27 cellular contexts compared by ENCODE assay signal in the genomic region with DNA sequence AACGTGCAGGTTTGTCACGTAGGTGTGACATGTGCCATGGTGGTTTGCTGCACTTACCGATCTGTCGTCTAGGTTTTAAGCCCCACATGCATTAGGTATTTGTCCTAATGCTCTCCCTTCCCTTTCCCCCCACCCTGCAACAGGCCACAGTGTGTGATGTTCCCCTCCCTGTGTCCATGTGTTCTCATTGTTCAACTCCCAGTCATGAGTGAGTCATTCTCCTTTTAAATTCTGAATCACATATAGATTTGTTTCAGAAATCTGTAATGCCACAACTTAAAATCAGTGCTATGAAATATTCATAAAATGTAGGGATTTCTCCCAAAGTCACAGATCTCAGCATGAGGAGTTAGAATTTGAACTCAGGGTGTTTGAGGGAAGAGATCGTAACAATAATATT.
DNase-seq lines count a peak whose midpoint lies in the region; ATAC-seq, FAIRE-seq and TF ChIP-seq lines count a peak whose summit lies in the region.
"Had no signal": no experiment of that assay in that cellular context is flagged by ENCODE, and none has a peak within 500 bp of the region (broad histone marks: within the 10 kb centered on the region; RNA-seq: fewer than 3 reads in every experiment).

No MANE protein-coding gene starts in this region.

- FAIRE-seq in endothelial cell of umbilical vein (lab: Jason Lieb, UNC): no peak
- FAIRE-seq: GM12891 had no signal

- no TSS peak for BruUV-seq in endothelial cell of umbilical vein (replicated peaks; lab: Mats Ljungman, UMichigan)

- TF ChIP-seq CTCF in endothelial cell of umbilical vein (IDR thresholded peaks at IDR 0.05; ENCODE audit: extremely low read depth in 1 of 2, insufficient read depth in 1 of 2, low read depth in 1 of 2, low read length in 2 of 2): no peak

- no peaks in the 10 kb centered on the region for H3K79me2 ChIP-seq in GM23248 (ENCODE audit: insufficient read depth)
- H3K79me2 ChIP-seq in endothelial cell of umbilical vein (ENCODE audit: control insufficient read depth, insufficient read depth, low read length): no peaks in the 10 kb centered on the region

- H3K27me3 Mint-ChIP-seq in activated CD8-positive, alpha-beta memory T cell treated with anti-CD3 and anti-CD28 coated beads, Interleukin-2, amount 10 ng/mL, durations not matched to agents 7 days and 5 days: no peaks in the 10 kb centered on the region
- H3K27me3 Mint-ChIP-seq: activated T-helper 17 cell treated with anti-CD3 and anti-CD28 coated beads, Interleukin-2, amount 50 U/mL, for 72 hours; progenitor cell of endocrine pancreas had no signal

- H3K4me1 ChIP-seq in GM23248 (ENCODE audit: insufficient read depth) (peaks cover 7% of the 10 kb centered on the region; the same call in 1 of the 2 replicates), endothelial cell of umbilical vein (ENCODE audit: control insufficient read depth, extremely low read depth, insufficient read depth, low read length) (no peaks in the 10 kb centered on the region)
- H3K4me1 ChIP-seq: HAP-1, upper lobe of left lung had no signal

- H4K20me1 ChIP-seq in GM23248 (ENCODE audit: insufficient read depth) (no peaks in the 10 kb centered on the region), endothelial cell of umbilical vein (replicated peaks; ENCODE audit: control insufficient read depth, extremely low read depth, insufficient read depth, low read length) (no peaks in the 10 kb centered on the region)

- H3K27ac Mint-ChIP-seq in activated CD8-positive, alpha-beta memory T cell treated with anti-CD3 and anti-CD28 coated beads, Interleukin-2, amount 10 ng/mL, durations not matched to agents 7 days and 5 days: no peak overlapping the region
- H3K27ac Mint-ChIP-seq: activated naive CD4-positive, alpha-beta T cell treated with anti-CD3 and anti-CD28 coated beads, Interleukin-2, amount 50 U/mL, for 72 hours; activated T-helper 17 cell treated with anti-CD3 and anti-CD28 coated beads, Interleukin-2, amount 50 U/mL, for 72 hours; progenitor cell of endocrine pancreas had no signal

- no peaks in the 10 kb centered on the region for H3K4me1 Mint-ChIP-seq in activated CD8-positive, alpha-beta memory T cell treated with anti-CD3 and anti-CD28 coated beads, Interleukin-2, amount 10 ng/mL, durations not matched to agents 7 days and 5 days
- H3K4me1 Mint-ChIP-seq: activated T-helper 17 cell treated with anti-CD3 and anti-CD28 coated beads, Interleukin-2, amount 50 U/mL, for 72 hours had no signal

- H3K9me3 ChIP-seq in GM23248 (ENCODE audit: low read depth) (no peaks in the 10 kb centered on the region), endothelial cell of umbilical vein (replicated peaks; ENCODE audit: control insufficient read depth, insufficient read depth, low read length) (no peaks in the 10 kb centered on the region)
- H3K9me3 ChIP-seq: HAP-1, upper lobe of left lung had no signal

- H2AFZ ChIP-seq in GM23248 (no peak overlapping the region), endothelial cell of umbilical vein (ENCODE audit: low read depth, low read length) (no peak overlapping the region)

- CTCF ChIA-PET in endothelial cell of umbilical vein (lab: Charles Lee): interaction anchor here (1.5 to 1.6 kb wide), 2 partner anchors 10 to 11 kb away, joined by 4 to 13 read pairs; no protein-coding TSS in a partner anchor
- CTCF ChIA-PET in activated CD8-positive, alpha-beta memory T cell treated with anti-CD3 and anti-CD28 coated beads, Interleukin-2, amount 10 ng/mL, durations not matched to agents 7 days and 5 days (lab: Charles Lee): no interaction called here

- TF ChIP-seq POLR2A in endothelial cell of umbilical vein (IDR thresholded peaks at IDR 0.05; ENCODE audit: low read depth, low read length): no peak

- H3K36me3 Mint-ChIP-seq in activated CD8-positive, alpha-beta memory T cell treated with anti-CD3 and anti-CD28 coated beads, Interleukin-2, amount 10 ng/mL, durations not matched to agents 7 days and 5 days: no peaks in the 10 kb centered on the region

- WGBS in GM23248 (ENCODE audit: low coverage in 1 of 2, low lambda C conversion rate in 2 of 2, missing lambda C conversion rate in 2 of 2), 2 experiments: 81 to 84% methylated on average over 5 of the region's 5 CpGs

- H3K4me2 ChIP-seq in GM23248 (ENCODE audit: unreplicated experiment) (peak overlapping the region; percentile 25), endothelial cell of umbilical vein (ENCODE audit: insufficient read depth, low read length) (no peak overlapping the region)

- POLR2A ChIA-PET in endothelial cell of umbilical vein (lab: Charles Lee): no interaction called here

- H3K4me3 Mint-ChIP-seq in activated CD8-positive, alpha-beta memory T cell treated with anti-CD3 and anti-CD28 coated beads, Interleukin-2, amount 10 ng/mL, durations not matched to agents 7 days and 5 days: no peak overlapping the region
- H3K4me3 Mint-ChIP-seq: activated T-helper 17 cell treated with anti-CD3 and anti-CD28 coated beads, Interleukin-2, amount 50 U/mL, for 72 hours had no signal

- H3K9ac ChIP-seq in GM23248 (no peak overlapping the region), endothelial cell of umbilical vein (replicated peaks; ENCODE audit: extremely low read depth, insufficient read depth, low read length) (no peak overlapping the region)

- no peaks in the 10 kb centered on the region for H3K9me2 ChIP-seq in GM23248 (ENCODE audit: insufficient read depth)

- no peak for ATAC-seq in activated CD8-positive, alpha-beta memory T cell treated with anti-CD3 and anti-CD28 coated beads, Interleukin-2, amount 10 ng/mL, durations not matched to agents 7 days and 5 days
- ATAC-seq: activated naive CD4-positive, alpha-beta T cell treated with anti-CD3 and anti-CD28 coated beads, Interleukin-2, amount 50 U/mL, for 72 hours; activated T-helper 17 cell treated with anti-CD3 and anti-CD28 coated beads, Interleukin-2, amount 50 U/mL, for 72 hours; Right ventricle myocardium inferior had no signal

- DNase-seq in GM23248: peak; percentile 60
- DNase-seq in RKO (ENCODE audit: low spot score): peak; percentile 20
- DNase-seq in endothelial cell of umbilical vein (ENCODE audit: low read depth, low spot score): no peak
- DNase-seq in non-pigmented ciliary epithelial cell (ENCODE audit: low read depth): peak; percentile 3
- no peak for DNase-seq in effector CD8-positive, alpha-beta T cell (lab: John Stamatoyannopoulos, UW)
- DNase-seq in activated CD8-positive, alpha-beta memory T cell treated with anti-CD3 and anti-CD28 coated beads, Interleukin-2, amount 10 ng/mL, durations not matched to agents 7 days and 5 days: no peak
- no peak for DNase-seq in germinal center (ENCODE audit: low spot score)
- DNase-seq in GM19240 (ENCODE audit: insufficient read length, low spot score): no peak
- DNase-seq: activated CD4-positive, alpha-beta T cell treated with anti-CD3 and anti-CD28 coated beads, Interleukin-2, amount 50 U/mL, for 48 hours; activated CD4-positive, CD25-positive, alpha-beta regulatory T cell; activated CD8-positive, alpha-beta memory T cell treated with anti-CD3 and anti-CD28 coated beads, Interleukin-2, amount 50 U/mL, for 48 hours; aorta; C1 segment of cervical spinal cord; DND-41; kidney glomerular epithelial cell; NCI-H1105; NCI-H2029; NCI-H345; NCI-H82; SW 1271; upper lobe of left lung had no signal

- in situ Hi-C loops in GM23248 (cut with MboI): no loop called here

- H3K9me3 Mint-ChIP-seq in activated CD8-positive, alpha-beta memory T cell treated with anti-CD3 and anti-CD28 coated beads, Interleukin-2, amount 10 ng/mL, durations not matched to agents 7 days and 5 days (ENCODE audit: low read depth): peaks cover 6% of the 10 kb centered on the region

- no peaks in the 10 kb centered on the region for H3K27me3 ChIP-seq in GM23248 (replicated peaks; ENCODE audit: insufficient read depth)
- no peaks in the 10 kb centered on the region for H3K27me3 ChIP-seq in endothelial cell of umbilical vein (ENCODE audit: control insufficient read depth in 2 of 2, insufficient read depth in 2 of 2, low read length in 2 of 2)
- H3K27me3 ChIP-seq: upper lobe of left lung had no signal

- no peaks in the 10 kb centered on the region for H3F3A ChIP-seq in GM23248 (ENCODE audit: insufficient read depth)

- intact Hi-C loops in endothelial cell of umbilical vein (cut with micrococcal nuclease): no loop called here

- dilution Hi-C loops in endothelial cell of umbilical vein (cut with MboI; ENCODE audit: extremely low pct_ligation_motif_present, low sequenced_read_pairs): no loop called here

- no peaks in the 10 kb centered on the region for H3K9me1 ChIP-seq in endothelial cell of umbilical vein (replicated peaks; ENCODE audit: control insufficient read depth, extremely low read depth, insufficient read depth, low read length)

- H3K36me3 ChIP-seq in GM23248 (ENCODE audit: low read depth): no peaks in the 10 kb centered on the region
- H3K36me3 ChIP-seq in endothelial cell of umbilical vein (ENCODE audit: control insufficient read depth in 2 of 2, extremely low read depth in 1 of 2, insufficient read depth in 2 of 2, low read length in 2 of 2): no peaks in the 10 kb centered on the region
- H3K36me3 ChIP-seq: HAP-1, upper lobe of left lung had no signal

- H3K27ac ChIP-seq in GM23248 (no peak overlapping the region), endothelial cell of umbilical vein (ENCODE audit: insufficient read depth, low read depth, low read length) (no peak overlapping the region)
- H3K27ac ChIP-seq: upper lobe of left lung had no signal

- no peak overlapping the region for H3K4me3 ChIP-seq in GM23248
- no peak overlapping the region for H3K4me3 ChIP-seq in endothelial cell of umbilical vein (replicated peaks in 1 of 3; ENCODE audit: insufficient read depth in 1 of 3, low read depth in 1 of 3, low read length in 3 of 3)
- H3K4me3 ChIP-seq: HAP-1, upper lobe of left lung had no signal

TF ChIP-seq in endothelial cell of umbilical vein, 7 proteins besides CTCF, POLR2A, EP300 and RAD21:
- TF ChIP-seq FOS (IDR thresholded peaks at IDR 0.05; ENCODE audit: borderline replicate concordance, insufficient read depth, low read length): peak; percentile 20
- TF ChIP-seq JUN (IDR thresholded peaks at IDR 0.05; ENCODE audit: borderline replicate concordance, insufficient read depth, insufficient read length, low read depth): no peak
- no peak for TF ChIP-seq GATA2 (IDR thresholded peaks at IDR 0.05; ENCODE audit: insufficient read depth, insufficient read length, low read depth, low read length)
- TF ChIP-seq, protein P1, sequence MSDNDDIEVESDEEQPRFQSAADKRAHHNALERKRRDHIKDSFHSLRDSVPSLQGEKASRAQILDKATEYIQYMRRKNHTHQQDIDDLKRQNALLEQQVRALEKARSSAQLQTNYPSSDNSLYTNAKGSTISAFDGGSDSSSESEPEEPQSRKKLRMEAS (IDR thresholded peaks at IDR 0.05; ENCODE audit: insufficient read depth, insufficient read length): no peak

Comparison
In these comparisons a context has a peak if more than half of its experiments do, and no peak if none do; other contexts are left out.
1. DNase-seq: peak in GM23248 (single experiment), RKO (single experiment) and non-pigmented ciliary epithelial cell (single experiment); none in endothelial cell of umbilical vein (single experiment), effector CD8-positive, alpha-beta T cell (single experiment), activated CD8-positive, alpha-beta memory T cell treated with anti-CD3 and anti-CD28 coated beads, Interleukin-2, amount 10 ng/mL, durations not matched to agents 7 days and 5 days (single experiment), germinal center (single experiment) and GM19240 (single experiment).